ENCODE assay signal across 1 cellular context in the genomic region with DNA sequence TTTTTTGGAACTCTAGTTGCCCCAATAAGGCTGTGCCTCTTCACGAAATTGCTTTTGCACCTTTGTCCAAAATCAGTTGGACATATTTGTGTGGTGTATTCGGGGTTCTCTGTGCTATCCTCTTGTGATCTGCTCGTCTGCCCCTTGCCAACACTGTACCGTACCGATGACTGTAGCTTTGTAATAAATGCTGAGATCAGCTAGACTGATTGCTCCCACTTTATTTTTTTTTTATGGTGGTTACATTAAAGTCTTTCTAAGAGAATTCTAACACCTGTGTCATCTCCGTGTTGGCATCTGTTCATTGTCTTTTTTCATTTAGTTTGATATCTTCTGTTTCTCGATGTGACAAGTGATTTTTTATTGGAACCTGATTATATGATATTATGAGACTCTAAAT.
TF ChIP-seq lines count a peak whose summit lies in the region.

No MANE protein-coding gene starts in this region.

TF ChIP-seq in IMR-90, 13 proteins besides CTCF, POLR2A, EP300 and RAD21 (continued from another document):
- TF ChIP-seq, protein P1, sequence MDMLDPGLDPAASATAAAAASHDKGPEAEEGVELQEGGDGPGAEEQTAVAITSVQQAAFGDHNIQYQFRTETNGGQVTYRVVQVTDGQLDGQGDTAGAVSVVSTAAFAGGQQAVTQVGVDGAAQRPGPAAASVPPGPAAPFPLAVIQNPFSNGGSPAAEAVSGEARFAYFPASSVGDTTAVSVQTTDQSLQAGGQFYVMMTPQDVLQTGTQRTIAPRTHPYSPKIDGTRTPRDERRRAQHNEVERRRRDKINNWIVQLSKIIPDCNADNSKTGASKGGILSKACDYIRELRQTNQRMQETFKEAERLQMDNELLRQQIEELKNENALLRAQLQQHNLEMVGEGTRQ (IDR thresholded peaks at IDR 0.05; ENCODE audit: low read depth, low read length), result no peak
- TF ChIP-seq, protein P2, sequence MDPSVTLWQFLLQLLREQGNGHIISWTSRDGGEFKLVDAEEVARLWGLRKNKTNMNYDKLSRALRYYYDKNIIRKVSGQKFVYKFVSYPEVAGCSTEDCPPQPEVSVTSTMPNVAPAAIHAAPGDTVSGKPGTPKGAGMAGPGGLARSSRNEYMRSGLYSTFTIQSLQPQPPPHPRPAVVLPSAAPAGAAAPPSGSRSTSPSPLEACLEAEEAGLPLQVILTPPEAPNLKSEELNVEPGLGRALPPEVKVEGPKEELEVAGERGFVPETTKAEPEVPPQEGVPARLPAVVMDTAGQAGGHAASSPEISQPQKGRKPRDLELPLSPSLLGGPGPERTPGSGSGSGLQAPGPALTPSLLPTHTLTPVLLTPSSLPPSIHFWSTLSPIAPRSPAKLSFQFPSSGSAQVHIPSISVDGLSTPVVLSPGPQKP (IDR thresholded peaks at IDR 0.05; ENCODE audit: borderline replicate concordance, low read depth, low read length), result no peak
